8 cellular contexts compared by ENCODE assay signal in the genomic region with DNA sequence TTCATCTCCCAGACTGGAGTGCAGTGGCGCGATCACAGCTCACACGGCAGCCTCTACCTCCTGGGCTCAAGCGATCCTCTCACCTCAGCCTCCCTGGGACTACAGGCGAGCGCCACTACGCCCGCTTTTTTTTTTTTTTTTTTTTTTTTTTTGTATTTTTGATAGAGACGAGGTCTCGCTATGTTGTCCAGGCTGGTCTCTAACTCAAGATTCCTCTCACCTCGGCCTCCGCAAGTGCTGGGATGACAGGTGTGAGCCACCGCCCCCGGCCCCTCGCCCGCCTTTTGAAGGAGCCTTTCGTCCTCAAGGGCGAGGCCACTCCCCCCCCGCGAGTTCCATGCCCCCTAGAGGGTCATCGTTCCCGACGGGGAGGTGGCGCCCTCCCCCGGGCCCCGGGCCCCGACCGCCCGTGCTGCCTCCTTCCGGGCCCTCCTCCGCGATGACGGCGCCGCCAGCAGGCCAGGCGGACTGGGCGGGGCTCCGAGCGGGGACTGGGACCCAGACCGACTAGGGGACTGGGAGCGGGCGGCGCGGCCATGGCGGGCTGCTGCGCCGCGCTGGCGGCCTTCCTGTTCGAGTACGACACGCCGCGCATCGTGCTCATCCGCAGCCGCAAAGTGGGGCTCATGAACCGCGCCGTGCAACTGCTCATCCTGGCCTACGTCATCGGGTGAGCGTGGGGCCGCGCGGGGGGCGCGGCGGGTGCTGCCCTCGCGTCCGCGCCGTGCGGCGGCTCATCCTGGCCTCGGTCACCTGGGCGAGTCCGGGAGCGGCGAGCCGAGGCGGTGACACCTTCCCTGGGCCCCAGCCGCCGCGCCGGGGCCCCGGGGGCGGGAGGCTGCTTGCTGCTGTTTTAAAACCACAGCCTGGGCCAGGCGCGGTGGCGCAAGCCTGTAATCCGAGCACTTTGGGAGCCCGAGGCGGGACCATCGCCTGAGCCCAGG. TPM values are rescaled to one million over a fixed set of nuclear protein-coding genes. Genes with fewer than 3 reads are reported as not detected.
A peak's percentile ranks its signal among the peaks of the same experiment; 100 is the strongest.
DNase-seq lines count a peak whose midpoint lies in the region; ATAC-seq, FAIRE-seq and TF ChIP-seq lines count a peak whose summit lies in the region.

A gene with protein sequence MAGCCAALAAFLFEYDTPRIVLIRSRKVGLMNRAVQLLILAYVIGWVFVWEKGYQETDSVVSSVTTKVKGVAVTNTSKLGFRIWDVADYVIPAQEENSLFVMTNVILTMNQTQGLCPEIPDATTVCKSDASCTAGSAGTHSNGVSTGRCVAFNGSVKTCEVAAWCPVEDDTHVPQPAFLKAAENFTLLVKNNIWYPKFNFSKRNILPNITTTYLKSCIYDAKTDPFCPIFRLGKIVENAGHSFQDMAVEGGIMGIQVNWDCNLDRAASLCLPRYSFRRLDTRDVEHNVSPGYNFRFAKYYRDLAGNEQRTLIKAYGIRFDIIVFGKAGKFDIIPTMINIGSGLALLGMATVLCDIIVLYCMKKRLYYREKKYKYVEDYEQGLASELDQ (plus strand): TSS at position 501 of the 944 bp plus-strand sequence. CDS start 36 bp downstream, at position 537.

- ATAC-seq in GM18867 (IDR thresholded peaks at IDR 0.05; ENCODE audit: unreplicated experiment): peak; percentile 92
- peak; percentile 61 for ATAC-seq in HG03097 (IDR thresholded peaks at IDR 0.05; ENCODE audit: low FRiP score, unreplicated experiment)

- DNase-seq in ACHN: peak; percentile 89
- DNase-seq in NCI-H2196 (lab: John Stamatoyannopoulos, UW; ENCODE audit: unreplicated experiment): peak; percentile 86
- peak; percentile 49 to 81 (median 74) for DNase-seq in activated CD4-positive, CD25-positive, alpha-beta regulatory T cell (lab: John Stamatoyannopoulos, UW)
- peak; percentile 89 for DNase-seq in central memory CD4-positive, alpha-beta T cell
- peak; percentile 96 for DNase-seq in kidney
- peak; percentile 71 to 87 for DNase-seq in stimulated activated CD4-positive, alpha-beta T cell treated with anti-CD3 and anti-CD28 coated beads, Interleukin-15, amount 100 ng/mL, for 48 hours (ENCODE audit: low read depth in 2 of 2)

- intact Hi-C loops in kidney (cut with DNase I): no loop called here

- TF ChIP-seq CTCF in kidney (IDR thresholded peaks at IDR 0.05; ENCODE audit: borderline replicate concordance, extremely low read depth, insufficient read depth): no peak

- FAIRE-seq in kidney (lab: Jason Lieb, UNC): no peak

- peaks cover 6 to 7% of the 10 kb centered on the region in 2 donors for H3K4me1 ChIP-seq in kidney (ENCODE audit: control insufficient read depth in 1 of 2, insufficient read depth in 1 of 2, low read depth in 1 of 2, low read length in 2 of 2)

- H3K4me3 ChIP-seq in kidney (ENCODE audit: low read length in 2 of 2): peak within 1 kb of the TSS; percentile 51 to 70

- in situ Hi-C loops in ACHN (cut with HindIII; ENCODE audit: low pct_ligation_motif_present, low pct_unique_long_range_greater_than_20kb, low sequenced_read_pairs): no loop called here

- H3K27ac ChIP-seq in kidney (ENCODE audit: low read depth in 2 of 2, low read length in 2 of 2): peak within 1 kb of the TSS; percentile 81 to 88

- no peaks in the 10 kb centered on the region for H3K36me3 ChIP-seq in kidney (ENCODE audit: control insufficient read depth in 1 of 2, insufficient read depth in 2 of 2, low read length in 2 of 2)

- H3K9ac ChIP-seq in kidney (ENCODE audit: low read length in 2 of 2): peak within 1 kb of the TSS; percentile 30 to 86

- H3K9me3 ChIP-seq in kidney (ENCODE audit: control insufficient read depth in 1 of 2, low read length in 2 of 2): no peaks in the 10 kb centered on the region

RNA-seq across cellular contexts. Expression of the gene that starts here (rescaled TPM):
- 36.2 TPM for total RNA-seq in kidney
- 28.8 TPM for polyA plus RNA-seq in kidney (ENCODE audit: insufficient read depth, low read depth, low replicate concordance)

Comparison
In these comparisons a context has a peak if more than half of its experiments do, and no peak if none do; other contexts are left out.
1. Peak in every context shown above with its lines: DNase-seq, ATAC-seq, H3K4me3 ChIP-seq and H3K27ac ChIP-seq.